1 cellular context compared by ENCODE assay signal in the genomic region with DNA sequence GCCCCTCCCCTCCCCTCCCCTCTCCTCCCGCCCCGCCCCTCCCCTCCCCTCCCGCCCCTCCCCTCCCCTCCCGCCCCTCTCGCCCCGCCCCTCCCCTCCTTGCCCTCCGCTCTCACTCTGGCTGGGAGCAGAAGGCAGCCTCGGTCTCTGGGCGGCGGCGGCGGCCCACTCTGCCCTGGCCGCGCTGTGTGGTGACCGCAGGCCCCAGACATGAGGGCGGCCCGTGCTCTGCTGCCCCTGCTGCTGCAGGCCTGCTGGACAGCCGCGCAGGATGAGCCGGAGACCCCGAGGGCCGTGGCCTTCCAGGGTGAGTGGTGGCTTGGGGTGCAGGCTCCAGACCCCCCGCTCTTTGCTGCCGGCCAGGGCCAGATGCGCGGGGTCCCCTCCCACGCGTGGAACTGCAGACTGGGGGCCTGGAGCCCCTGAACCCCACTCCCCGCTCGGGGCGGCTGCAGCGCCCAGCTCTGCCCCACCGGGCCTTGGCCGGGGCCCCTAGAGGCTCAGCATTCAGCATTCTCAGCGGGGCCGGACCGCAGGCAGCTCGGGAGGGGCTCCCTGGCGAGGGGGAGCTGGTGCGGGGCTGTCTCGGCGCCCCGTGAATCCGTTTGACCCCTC.
TF ChIP-seq lines count a peak whose summit lies in the region.

A gene with protein sequence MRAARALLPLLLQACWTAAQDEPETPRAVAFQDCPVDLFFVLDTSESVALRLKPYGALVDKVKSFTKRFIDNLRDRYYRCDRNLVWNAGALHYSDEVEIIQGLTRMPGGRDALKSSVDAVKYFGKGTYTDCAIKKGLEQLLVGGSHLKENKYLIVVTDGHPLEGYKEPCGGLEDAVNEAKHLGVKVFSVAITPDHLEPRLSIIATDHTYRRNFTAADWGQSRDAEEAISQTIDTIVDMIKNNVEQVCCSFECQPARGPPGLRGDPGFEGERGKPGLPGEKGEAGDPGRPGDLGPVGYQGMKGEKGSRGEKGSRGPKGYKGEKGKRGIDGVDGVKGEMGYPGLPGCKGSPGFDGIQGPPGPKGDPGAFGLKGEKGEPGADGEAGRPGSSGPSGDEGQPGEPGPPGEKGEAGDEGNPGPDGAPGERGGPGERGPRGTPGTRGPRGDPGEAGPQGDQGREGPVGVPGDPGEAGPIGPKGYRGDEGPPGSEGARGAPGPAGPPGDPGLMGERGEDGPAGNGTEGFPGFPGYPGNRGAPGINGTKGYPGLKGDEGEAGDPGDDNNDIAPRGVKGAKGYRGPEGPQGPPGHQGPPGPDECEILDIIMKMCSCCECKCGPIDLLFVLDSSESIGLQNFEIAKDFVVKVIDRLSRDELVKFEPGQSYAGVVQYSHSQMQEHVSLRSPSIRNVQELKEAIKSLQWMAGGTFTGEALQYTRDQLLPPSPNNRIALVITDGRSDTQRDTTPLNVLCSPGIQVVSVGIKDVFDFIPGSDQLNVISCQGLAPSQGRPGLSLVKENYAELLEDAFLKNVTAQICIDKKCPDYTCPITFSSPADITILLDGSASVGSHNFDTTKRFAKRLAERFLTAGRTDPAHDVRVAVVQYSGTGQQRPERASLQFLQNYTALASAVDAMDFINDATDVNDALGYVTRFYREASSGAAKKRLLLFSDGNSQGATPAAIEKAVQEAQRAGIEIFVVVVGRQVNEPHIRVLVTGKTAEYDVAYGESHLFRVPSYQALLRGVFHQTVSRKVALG (plus strand): TSS at position 130 of the 615 bp plus-strand sequence. CDS start 81 bp downstream, at position 211.

TF ChIP-seq in K562, 482 proteins besides CTCF, POLR2A, EP300 and RAD21 (continued from another document):
- TF ChIP-seq HMGN3 (IDR thresholded peaks at IDR 0.05; ENCODE audit: borderline replicate concordance, extremely low read depth, insufficient read length, low read depth, low read length) (peak; percentile 36), MAZ (CRISPR knock-in tag; conservative IDR thresholded peaks at IDR 0.05 in 1 of 2, IDR thresholded peaks at IDR 0.05 in 1 of 2) (peak in 1 of 2 experiments; percentile 25; a peak in 3 of 4 replicates), ZNF551 (CRISPR knock-in tag; IDR thresholded peaks at IDR 0.05) (no peak), ZNF140 (CRISPR knock-in tag; IDR thresholded peaks at IDR 0.05) (no peak), FIP1L1 (IDR thresholded peaks at IDR 0.05; ENCODE audit: low read depth, low read length, poor library complexity, severe bottlenecking) (peak; percentile 37), TCF3 (CRISPR knock-in tag; IDR thresholded peaks at IDR 0.05) (no peak), VEZF1 (CRISPR knock-in tag; IDR thresholded peaks at IDR 0.05) (peak; percentile 69), U2AF1 (optimal IDR thresholded peaks at IDR 0.05; ENCODE audit: low read depth, low read length) (peak; percentile 34), ZEB2 (IDR thresholded peaks at IDR 0.05) (no peak), TFAP4 (CRISPR knock-in tag; IDR thresholded peaks at IDR 0.05; ENCODE audit: borderline replicate concordance) (peak; percentile 3; the same call in 1 of the 2 replicates), SAFB (IDR thresholded peaks at IDR 0.05; ENCODE audit: borderline replicate concordance, low read depth, low read length) (0 out of 2 replicates have a peak, but pooled peaks have one; percentile 44), HNRNPUL1 (IDR thresholded peaks at IDR 0.05; ENCODE audit: low read length) (no peak), AFF1 (IDR thresholded peaks at IDR 0.05; ENCODE audit: low read depth in 1 of 2, partially characterized antibody in 2 of 2) (no peak), POLR2G (IDR thresholded peaks at IDR 0.05; ENCODE audit: low read depth, low read length) (0 out of 2 replicates have a peak, but pooled peaks have one; percentile 27), KDM2B (CRISPR knock-in tag; IDR thresholded peaks at IDR 0.05) (peak; percentile 12; the same call in 1 of the 2 replicates), ZFX (CRISPR knock-in tag; IDR thresholded peaks at IDR 0.05) (peak; percentile 41), TEAD1 (CRISPR knock-in tag; IDR thresholded peaks at IDR 0.05) (no peak), CBFB (CRISPR knock-in tag; IDR thresholded peaks at IDR 0.05) (no peak), ZBTB7A (IDR thresholded peaks at IDR 0.05; ENCODE audit: borderline replicate concordance, control insufficient read depth, low read depth, low read length) (peak; percentile 8; the same call in 1 of the 2 replicates), MEIS2 (IDR thresholded peaks at IDR 0.05; ENCODE audit: partially characterized antibody) (no peak), FOXA1 (IDR thresholded peaks at IDR 0.05; ENCODE audit: borderline replicate concordance) (no peak), ETS1 (conservative IDR thresholded peaks at IDR 0.05; ENCODE audit: control insufficient read depth, low read depth, low read length) (no peak), BCOR (IDR thresholded peaks at IDR 0.05) (no peak)
- TF ChIP-seq, protein P1, sequence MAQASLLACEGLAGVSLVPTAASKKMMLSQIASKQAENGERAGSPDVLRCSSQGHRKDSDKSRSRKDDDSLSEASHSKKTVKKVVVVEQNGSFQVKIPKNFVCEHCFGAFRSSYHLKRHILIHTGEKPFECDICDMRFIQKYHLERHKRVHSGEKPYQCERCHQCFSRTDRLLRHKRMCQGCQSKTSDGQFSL (CRISPR knock-in tag; IDR thresholded peaks at IDR 0.05), result peak; percentile 47; the same call in 1 of the 2 replicates
- TF ChIP-seq, protein P1 (tag; IDR thresholded peaks at IDR 0.05), result no peak
- TF ChIP-seq, protein P2, sequence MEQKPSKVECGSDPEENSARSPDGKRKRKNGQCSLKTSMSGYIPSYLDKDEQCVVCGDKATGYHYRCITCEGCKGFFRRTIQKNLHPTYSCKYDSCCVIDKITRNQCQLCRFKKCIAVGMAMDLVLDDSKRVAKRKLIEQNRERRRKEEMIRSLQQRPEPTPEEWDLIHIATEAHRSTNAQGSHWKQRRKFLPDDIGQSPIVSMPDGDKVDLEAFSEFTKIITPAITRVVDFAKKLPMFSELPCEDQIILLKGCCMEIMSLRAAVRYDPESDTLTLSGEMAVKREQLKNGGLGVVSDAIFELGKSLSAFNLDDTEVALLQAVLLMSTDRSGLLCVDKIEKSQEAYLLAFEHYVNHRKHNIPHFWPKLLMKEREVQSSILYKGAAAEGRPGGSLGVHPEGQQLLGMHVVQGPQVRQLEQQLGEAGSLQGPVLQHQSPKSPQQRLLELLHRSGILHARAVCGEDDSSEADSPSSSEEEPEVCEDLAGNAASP (IDR thresholded peaks at IDR 0.05), result no peak
